Comparison of ENCODE assay signal across 8 cellular contexts in the genomic region with DNA sequence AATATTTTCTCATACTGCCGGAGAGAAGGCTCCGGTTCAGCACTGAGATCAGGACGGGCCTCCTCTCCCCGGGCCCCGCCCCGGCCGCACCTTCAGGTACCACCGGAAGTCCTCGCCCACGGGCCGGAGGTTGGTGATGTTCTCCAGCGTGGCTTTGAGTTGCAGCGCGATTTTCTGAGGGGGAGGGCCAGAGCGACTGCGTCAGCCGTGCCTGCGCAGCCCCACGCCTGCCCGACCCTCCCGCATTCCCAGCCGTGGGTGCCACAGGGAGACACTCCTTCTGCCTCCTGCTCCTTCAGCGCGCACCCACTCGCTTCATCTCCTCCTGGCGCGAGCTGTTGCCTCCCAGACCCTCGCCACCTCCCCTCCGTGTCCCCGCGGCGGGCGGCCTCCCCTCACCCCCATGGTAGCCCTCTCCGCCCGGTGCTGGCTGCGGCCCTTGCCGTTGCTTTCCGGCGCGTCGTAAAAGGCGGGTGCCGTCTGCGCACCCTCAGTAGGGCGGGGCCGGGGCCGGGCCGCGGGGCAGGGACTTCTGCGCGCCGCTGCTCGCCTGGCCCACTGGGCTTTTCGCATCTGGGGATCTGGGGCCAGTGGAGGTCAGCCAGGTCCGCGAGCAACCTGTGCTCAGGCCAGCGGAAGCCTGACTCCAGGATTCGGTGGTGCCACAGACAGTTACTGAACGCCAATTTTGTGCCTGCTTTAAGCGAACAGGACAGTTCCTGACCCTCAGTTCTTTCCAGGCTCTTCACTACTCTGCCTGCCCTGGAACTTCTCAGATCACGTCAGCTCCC. TPM values are rescaled to one million over a fixed set of nuclear protein-coding genes. Genes with fewer than 3 reads are reported as not detected.
DNase-seq lines count a peak whose midpoint lies in the region; FAIRE-seq and TF ChIP-seq lines count a peak whose summit lies in the region.

Gene CZIB (minus strand): TSS at position 464 of the 791 bp plus-strand sequence. CDS start 59 bp downstream, at position 405.

- H3K9me3 ChIP-seq in H1 (ENCODE audit: insufficient read depth in 2 of 2, low read depth in 1 of 2, low read length in 1 of 2), result no peaks in the 10 kb centered on the region
- H3K9me3 ChIP-seq in mesenchymal stem cell (ENCODE audit: control insufficient read depth, low read length), result no peaks in the 10 kb centered on the region

- peak within 1 kb of the TSS; percentile 99 for H3K56ac ChIP-seq in H1 (replicated peaks; ENCODE audit: insufficient read length, low read depth, low read length)

- H2BK5ac ChIP-seq in H1 (ENCODE audit: low read depth, low read length) (peak within 1 kb of the TSS; percentile 100), mesenchymal stem cell (ENCODE audit: low read depth, low read length, poor library complexity, severe bottlenecking) (peak within 1 kb of the TSS; percentile 95)

- H2BK120ac ChIP-seq in H1 (replicated peaks; ENCODE audit: low read depth, low read length) (peak within 1 kb of the TSS; percentile 95), mesenchymal stem cell (ENCODE audit: low read depth, low read length) (peak within 1 kb of the TSS; percentile 82)

- H3K23ac ChIP-seq in H1 (ENCODE audit: insufficient read length), result no peak within 1 kb of the TSS
- peak within 1 kb of the TSS in 1 of 2 experiments; percentile 81 for H3K23ac ChIP-seq in mesenchymal stem cell (ENCODE audit: low read length in 2 of 2)

- DNase-seq in CMK (ENCODE audit: low read depth) (peak; percentile 93), GM20000 (ENCODE audit: low spot score) (peak; percentile 93), HT-29 (ENCODE audit: low spot score) (peak; percentile 93), NOMO-1 (lab: John Stamatoyannopoulos, UW; ENCODE audit: unreplicated experiment in 2 of 2) (peak; percentile 89 to 92), H1 (ENCODE audit: low read depth in 1 of 2, low spot score in 2 of 2) (peak; percentile 49 to 97), mesenchymal stem cell (peak; percentile 92)
- peak; percentile 87 to 89 (median 89) for DNase-seq in activated CD8-positive, alpha-beta memory T cell treated with anti-CD3 and anti-CD28 coated beads for 48 hours (ENCODE audit: low read depth in 2 of 3, low spot score in 2 of 3)
- DNase-seq in stimulated activated CD8-positive, alpha-beta memory T cell treated with anti-CD3 and anti-CD28 coated beads, Interleukin-12 subunit alpha, Interleukin-12 subunit beta, amount 100 ng/mL, for 4 hours (ENCODE audit: low read depth), result peak; percentile 93

- no peak for FAIRE-seq in H1 (lab: Jason Lieb, UNC)

- no peak for TF ChIP-seq EP300 in H1 (IDR thresholded peaks at IDR 0.05; ENCODE audit: borderline replicate concordance in 1 of 2, low read depth in 2 of 2, low read length in 2 of 2)

- peaks cover 2% of the 10 kb centered on the region; the same call in 1 of the 2 replicates for H3K79me1 ChIP-seq in H1 (ENCODE audit: low read depth, low read length)
- H3K79me1 ChIP-seq in mesenchymal stem cell (replicated peaks; ENCODE audit: low read length, poor library complexity, severe bottlenecking), result peaks cover 22% of the 10 kb centered on the region

- TF ChIP-seq CTCF in GM20000 (IDR thresholded peaks at IDR 0.05; ENCODE audit: extremely low read depth, missing control alignments) (no peak), H1 (IDR thresholded peaks at IDR 0.05; ENCODE audit: control extremely low read depth in 1 of 3, insufficient read depth in 1 of 3, low read depth in 1 of 3, low read length in 3 of 3) (no peak)

- CTCF ChIA-PET in H1 (lab: Charles Lee; ENCODE audit: partially characterized antibody), result interaction anchor here (0.6 to 1.5 kb wide), 2 partner anchors 224 to 251 kb away, joined by 3 read pairs; no protein-coding TSS in a partner anchor

- H2BK12ac ChIP-seq in H1 (ENCODE audit: low read depth, low read length) (no peak within 1 kb of the TSS; the same call in 1 of the 2 replicates), mesenchymal stem cell (ENCODE audit: low read length in 2 of 2) (peak within 1 kb of the TSS; percentile 52 to 79)

- H4K5ac ChIP-seq in H1 (ENCODE audit: insufficient read length, low read depth, low read length), result peak within 1 kb of the TSS; percentile 100

- H3K36me3 ChIP-seq in H1 (ENCODE audit: control insufficient read depth in 2 of 4, insufficient read depth in 4 of 4, low read length in 3 of 4), result peaks cover 0 to 27% (median 4%) of the 10 kb centered on the region in 4 experiments; a peak in 4 of 8 replicates
- peaks cover 7 to 35% of the 10 kb centered on the region in 2 experiments for H3K36me3 ChIP-seq in mesenchymal stem cell (ENCODE audit: control insufficient read depth in 1 of 2, insufficient read depth in 2 of 2, low read depth in 1 of 2, low read length in 2 of 2)

- peaks cover 8% of the 10 kb centered on the region; the same call in 1 of the 2 replicates for H3K23me2 ChIP-seq in H1 (ENCODE audit: low read depth, low read length)

- H3K79me2 ChIP-seq in H1 (ENCODE audit: control insufficient read depth in 1 of 2, insufficient read depth in 2 of 2, low read length in 2 of 2), result peaks cover 0 to 10% of the 10 kb centered on the region in 2 experiments; a peak in 1 of 4 replicates

- WGBS in H1 (ENCODE audit: extremely low coverage in 1 of 2, insufficient coverage in 1 of 2, insufficient read length in 1 of 2, insufficient replicate concordance in 2 of 2, low coverage in 1 of 2, low lambda C conversion rate in 2 of 2, missing lambda C conversion rate in 1 of 2), 2 experiments, result 2% methylated on average over 47 of the region's 61 CpGs; no CpG with 5 or more reads in 1 of the 2 experiments
- 1% methylated on average over 56 of the region's 61 CpGs for WGBS in mesenchymal stem cell

- H3K27me3 ChIP-seq in H1 (replicated peaks in 1 of 4; ENCODE audit: control insufficient read depth in 3 of 4, extremely low read depth in 1 of 4, insufficient read depth in 3 of 4, low read length in 3 of 4) (peaks cover 0 to 2% (median 0%) of the 10 kb centered on the region in 4 experiments; a peak in 1 of 7 replicates), mesenchymal stem cell (ENCODE audit: control insufficient read depth in 1 of 2, insufficient read depth in 1 of 2, low read length in 2 of 2) (no peaks in the 10 kb centered on the region)

- H4K8ac ChIP-seq in H1 (ENCODE audit: extremely low read depth, insufficient read depth, low read length) (peak within 1 kb of the TSS; percentile 93), mesenchymal stem cell (ENCODE audit: low read length) (peak within 1 kb of the TSS; percentile 100)

- H3K14ac ChIP-seq in H1 (ENCODE audit: insufficient read length), result peak within 1 kb of the TSS; percentile 33
- H3K14ac ChIP-seq in mesenchymal stem cell (ENCODE audit: low read length in 2 of 2), result peak within 1 kb of the TSS in 1 of 2 experiments; percentile 99

- H3K4me1 ChIP-seq in H1 (replicated peaks in 1 of 4; ENCODE audit: control insufficient read depth in 3 of 4, insufficient read depth in 4 of 4, low read length in 3 of 4) (peaks cover 0 to 5% (median 1%) of the 10 kb centered on the region in 4 experiments; a peak in 3 of 7 replicates), mesenchymal stem cell (ENCODE audit: control insufficient read depth, insufficient read depth, low read depth, low read length) (peaks cover 6% of the 10 kb centered on the region)

- H3K4me3 ChIP-seq in H1 (ENCODE audit: extremely low read depth in 1 of 4, insufficient read depth in 2 of 4, low read depth in 3 of 4, low read length in 4 of 4) (peak within 1 kb of the TSS; percentile 76 to 90 (median 80)), mesenchymal stem cell (ENCODE audit: insufficient read depth in 1 of 2, low read depth in 1 of 2, low read length in 2 of 2) (peak within 1 kb of the TSS; percentile 92 to 95)

- H3K4ac ChIP-seq in H1 (replicated peaks; ENCODE audit: insufficient read length, low read depth, low read length) (peak within 1 kb of the TSS; percentile 100), mesenchymal stem cell (ENCODE audit: low read depth in 1 of 2, low read length in 2 of 2) (peak within 1 kb of the TSS; percentile 69 to 73)

- H4K91ac ChIP-seq in H1 (replicated peaks; ENCODE audit: insufficient read length, low read length) (peak within 1 kb of the TSS; percentile 100), mesenchymal stem cell (ENCODE audit: low read length) (peak within 1 kb of the TSS; percentile 99)

- H3K9ac ChIP-seq in H1 (replicated peaks in 1 of 4; ENCODE audit: extremely low read depth in 1 of 4, low read depth in 3 of 4, low read length in 3 of 4), result peak within 1 kb of the TSS; percentile 51 to 81 (median 74)
- peak within 1 kb of the TSS; percentile 96 for H3K9ac ChIP-seq in mesenchymal stem cell (ENCODE audit: low read length)

- peak; percentile 44 to 82; a peak in 2 of 3 replicates for TF ChIP-seq POLR2A in H1 (IDR thresholded peaks at IDR 0.05; ENCODE audit: control extremely low read depth in 1 of 2, low read depth in 2 of 2, low read length in 2 of 2)

- H3K27ac ChIP-seq in H1 (ENCODE audit: low read depth, low read length) (peak within 1 kb of the TSS; percentile 84), mesenchymal stem cell (ENCODE audit: low read length, poor library complexity, severe bottlenecking) (peak within 1 kb of the TSS; percentile 98)

- H3K4me2 ChIP-seq in H1 (ENCODE audit: insufficient read depth in 1 of 2, low read depth in 2 of 2, low read length in 2 of 2) (peak within 1 kb of the TSS; percentile 76 to 78), mesenchymal stem cell (ENCODE audit: low read length, poor library complexity, severe bottlenecking) (peak within 1 kb of the TSS; percentile 85)

- H4K20me1 ChIP-seq in H1 (replicated peaks in 1 of 2; ENCODE audit: control insufficient read depth in 1 of 2, insufficient read depth in 2 of 2, low read length in 2 of 2), result no peaks in the 10 kb centered on the region

- peak within 1 kb of the TSS; percentile 43; the same call in 1 of the 2 replicates for H2AK5ac ChIP-seq in H1 (ENCODE audit: low read depth, low read length)
- H2AK5ac ChIP-seq in mesenchymal stem cell (ENCODE audit: low read length, severe bottlenecking), result peak within 1 kb of the TSS; percentile 43

- H2BK15ac ChIP-seq in H1 (ENCODE audit: low read length) (peak within 1 kb of the TSS; percentile 99), mesenchymal stem cell (ENCODE audit: low read depth, poor library complexity, severe bottlenecking) (peak within 1 kb of the TSS; percentile 99)

- POLR2A ChIA-PET in H1 (lab: Charles Lee; ENCODE audit: partially characterized antibody), result interaction anchor here (0.9 to 7.2 kb wide), 5 partner anchors 8 to 24 kb away, joined by 3 to 62 read pairs (median 5); partner anchors contain the start of gene MAGOH

- TF ChIP-seq RAD21 in H1 (IDR thresholded peaks at IDR 0.05 in 1 of 2, conservative IDR thresholded peaks at IDR 0.05 in 1 of 2; ENCODE audit: low read depth in 2 of 2, low read length in 2 of 2), result no peak; a peak in 1 of 4 replicates

- H3K18ac ChIP-seq in H1 (ENCODE audit: extremely low read depth, low read length) (peak within 1 kb of the TSS; percentile 99), mesenchymal stem cell (ENCODE audit: low read depth in 1 of 2, low read length in 2 of 2) (peak within 1 kb of the TSS; percentile 100)

- H2AFZ ChIP-seq in H1 (ENCODE audit: low read length), result peak within 1 kb of the TSS; percentile 83
- peak within 1 kb of the TSS; percentile 95 for H2AFZ ChIP-seq in mesenchymal stem cell (ENCODE audit: low read depth, low read length)

- no peak within 1 kb of the TSS for H2BK20ac ChIP-seq in H1 (ENCODE audit: low read length)

RNA-seq across cellular contexts. Expression of gene CZIB, which starts in this region (rescaled TPM):
- 34.4 and 39.1 TPM in 2 replicates for total RNA-seq in HT-29 (2014; rRNA removed; shearing (Covaris generic))
- total RNA-seq in H1 (2021; fragmentation: NEBNext Ultra II Directional; extraction: Animal tissue kit (Norgen Biotek cat#: 25700)), result 46.5 and 46.8 TPM in 2 replicates
- 36.1 and 48.0 TPM in 2 replicates for polyA plus RNA-seq in H1 (2011; rRNA removed)
- polyA plus RNA-seq in H1 (2011; cell fraction: cytosol; rRNA removed), result 60.0 TPM
- 39.5 TPM for polyA plus RNA-seq in H1 (2011; cell fraction: nucleus; rRNA removed)
- 50.0 to 63.5 TPM (median 59.6 TPM) in 4 replicates for polyA plus RNA-seq in H1 (2012, experiment 1 of 2)
- 25.2 TPM for polyA plus RNA-seq in H1 (2012, experiment 2 of 2)
- 43.0 TPM for polyA plus RNA-seq in H1 (2013, experiment 1 of 2)
- polyA plus RNA-seq in H1 (2013, experiment 2 of 2), result 44.6 TPM
- polyA minus RNA-seq in H1 (2011; rRNA and poly(A)+ RNA removed), result 28.3 and 29.4 TPM in 2 replicates
- polyA minus RNA-seq in H1 (2011; cell fraction: cytosol; rRNA and poly(A)+ RNA removed), result 13.9 TPM
- polyA minus RNA-seq in H1 (2011; cell fraction: nucleus; rRNA and poly(A)+ RNA removed), result 47.7 TPM
- polyA plus RNA-seq in mesenchymal stem cell (2013, experiment 1 of 2), result 48.5 TPM
- 51.0 TPM for polyA plus RNA-seq in mesenchymal stem cell (2013, experiment 2 of 2)

Comparison
In these comparisons a context has a peak if more than half of its experiments do, and no peak if none do; other contexts are left out.
1. Peak in every context shown above with its lines: DNase-seq, H3K4me3 ChIP-seq and H3K27ac ChIP-seq.